21 cellular contexts compared by ENCODE assay signal in genomic region chr18:44185981-44186380, GRCh38.
DNase-seq lines count a peak whose midpoint lies in the region; TF ChIP-seq lines count a peak whose summit lies in the region.
"Had no signal": no experiment of that assay in that cellular context is flagged by ENCODE, and none has a peak within 500 bp of the region (broad histone marks: within the 10 kb centered on the region; RNA-seq: fewer than 3 reads in every experiment).

No MANE protein-coding gene starts in this region.

- H3K4me3 ChIP-seq in adipocyte (ENCODE audit: low read length) (no peak overlapping the region), choroid plexus epithelial cell (ENCODE audit: low read depth, low read length) (no peak overlapping the region), neuron (ENCODE audit: low read length) (no peak overlapping the region), left ventricle myocardium inferior (no peak overlapping the region)

- intact Hi-C loops in left ventricle myocardium inferior (cut with micrococcal nuclease), result no loop called here

- H3K27me3 ChIP-seq in adipocyte (replicated peaks; ENCODE audit: control insufficient read depth, insufficient read depth, low read length) (no peaks in the 10 kb centered on the region), neuron (ENCODE audit: insufficient read depth, low read length) (no peaks in the 10 kb centered on the region), left ventricle myocardium inferior (ENCODE audit: low read depth) (no peaks in the 10 kb centered on the region)
- H3K27me3 ChIP-seq: BE2C had no signal

- no peak overlapping the region for H3K27ac ChIP-seq in left ventricle myocardium inferior (replicated peaks)

- peak; percentile 1 for DNase-seq in A172 (ENCODE audit: low spot score)
- DNase-seq in adipocyte (ENCODE audit: low read depth), result peak; percentile 62
- peak; percentile 92 for DNase-seq in choroid plexus epithelial cell (ENCODE audit: low read depth)
- no peak for DNase-seq in left ventricle myocardium inferior
- DNase-seq in NCI-H2227 treated with DMSO at 0.1 percent for 48 hours (lab: John Stamatoyannopoulos, UW), result no peak
- no peak for DNase-seq in NCI-H2107 treated with DMSO at 0.1 percent for 48 hours (lab: John Stamatoyannopoulos, UW; ENCODE audit: unreplicated experiment)
- DNase-seq in activated gamma-delta T cell treated with Interleukin-2 at 50 U/mL for 16 hours, result no peak
- DNase-seq: 8988T; BE2C; Caco-2; CD4-positive, CD25-positive, alpha-beta regulatory T cell; GDM1; GOT3; Kasumi-1; MM.1S; NCI-H1092; NCI-H1694; NCI-H2081 treated with DMSO at 0.1 percent for 48 hours; NCI-H524 treated with DMSO at 0.1 percent for 48 hours; SHP77 had no signal

- H3K9me3 ChIP-seq in adipocyte (ENCODE audit: control insufficient read depth, low read length) (no peaks in the 10 kb centered on the region), neuron (ENCODE audit: low read length) (no peaks in the 10 kb centered on the region), left ventricle myocardium inferior (replicated peaks) (no peaks in the 10 kb centered on the region)
- H3K9me3 ChIP-seq: BE2C, Caco-2 had no signal

- no peak overlapping the region for H3K9ac ChIP-seq in adipocyte (ENCODE audit: low read length)

- TF ChIP-seq CTCF in choroid plexus epithelial cell (conservative IDR thresholded peaks at IDR 0.05; ENCODE audit: low read depth, low read length) (no peak), left ventricle myocardium inferior (IDR thresholded peaks at IDR 0.05; ENCODE audit: borderline replicate concordance) (no peak)

- H3K4me1 ChIP-seq in adipocyte (ENCODE audit: control insufficient read depth, insufficient read depth, low read length), result no peaks in the 10 kb centered on the region
- H3K4me1 ChIP-seq in neuron (ENCODE audit: insufficient read depth, low read length), result peaks cover 5% of the 10 kb centered on the region
- no peaks in the 10 kb centered on the region for H3K4me1 ChIP-seq in left ventricle myocardium inferior
- H3K4me1 ChIP-seq: BE2C, Caco-2 had no signal

- H3K36me3 ChIP-seq in adipocyte (ENCODE audit: control insufficient read depth, insufficient read depth, low read length, severe bottlenecking) (no peaks in the 10 kb centered on the region), neuron (ENCODE audit: insufficient read depth, low read length) (no peaks in the 10 kb centered on the region), left ventricle myocardium inferior (no peaks in the 10 kb centered on the region)
- H3K36me3 ChIP-seq: BE2C had no signal

- H2AFZ ChIP-seq in neuron (ENCODE audit: low read depth, low read length), result peak overlapping the region; percentile 10

Comparison
In these comparisons a context has a peak if more than half of its experiments do, and no peak if none do; other contexts are left out.
1. DNase-seq: peak in A172 (single experiment), adipocyte (single experiment) and choroid plexus epithelial cell (single experiment); none in left ventricle myocardium inferior (single experiment), NCI-H2227 treated with DMSO at 0.1 percent for 48 hours (single experiment), NCI-H2107 treated with DMSO at 0.1 percent for 48 hours (single experiment) and activated gamma-delta T cell treated with Interleukin-2 at 50 U/mL for 16 hours (single experiment).